In the genomic region with DNA sequence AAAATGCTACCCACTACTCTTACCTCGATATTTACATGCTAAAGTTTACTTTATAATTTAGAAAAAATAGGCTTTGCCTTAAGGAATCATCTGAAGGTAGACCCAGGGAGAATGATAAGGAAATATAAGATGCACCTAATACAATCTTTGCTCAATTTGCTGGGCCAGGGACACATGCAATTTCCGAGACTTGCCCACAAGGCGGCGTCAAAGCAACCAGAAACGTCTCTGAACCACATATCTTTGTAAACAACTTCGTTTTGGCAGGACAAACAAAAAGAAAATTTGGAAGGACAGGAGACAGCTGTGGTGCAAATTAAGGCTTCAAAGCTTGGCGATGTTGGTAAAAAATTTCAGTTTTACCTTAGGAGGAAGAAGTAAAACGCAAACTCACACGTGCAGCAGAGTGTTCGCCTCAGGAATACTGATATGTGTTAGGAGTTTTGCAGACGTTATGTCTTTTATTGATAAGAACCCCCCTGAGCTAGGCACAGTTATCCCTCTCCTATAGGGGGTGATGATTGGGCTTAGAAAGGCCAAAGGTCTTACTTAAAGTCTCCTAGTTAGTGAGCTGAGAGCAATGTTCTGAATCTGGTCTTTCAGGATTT, we compare ENCODE assay signal across 8 cellular contexts.
DNase-seq lines count a peak whose midpoint lies in the region; ATAC-seq and TF ChIP-seq lines count a peak whose summit lies in the region.

No MANE protein-coding gene starts in this region.

- peak; percentile 14 for DNase-seq in NK-92 treated with Interleukin-12 subunit alpha and Interleukin-12 subunit beta, amount 100 ng/mL, for 24 hours (lab: John Stamatoyannopoulos, UW)
- DNase-seq in NK-92 (lab: John Stamatoyannopoulos, UW; ENCODE audit: unreplicated experiment) (no peak), Peyer's patch (peak; percentile 35 to 82 (median 61)), pons (ENCODE audit: low spot score) (peak; percentile 85)
- peak; percentile 45 for DNase-seq in activated effector memory CD4-positive, alpha-beta T cell treated with Interleukin-2 at 50 U/mL for 16 hours

- H3K27me3 ChIP-seq in Peyer's patch (no peaks in the 10 kb centered on the region), gastroesophageal sphincter (no peaks in the 10 kb centered on the region)

- no peaks in the 10 kb centered on the region for H3K9me3 ChIP-seq in Peyer's patch
- H3K9me3 ChIP-seq in gastroesophageal sphincter, result no peaks in the 10 kb centered on the region

- no peak overlapping the region for H3K27ac ChIP-seq in Peyer's patch
- H3K27ac ChIP-seq in gastroesophageal sphincter, result no peak overlapping the region

- TF ChIP-seq POLR2A in Peyer's patch (IDR thresholded peaks at IDR 0.05) (no peak), gastroesophageal sphincter (IDR thresholded peaks at IDR 0.05) (no peak)

- ATAC-seq in gastroesophageal sphincter, result no peak
- no peak for ATAC-seq in GM21390 (IDR thresholded peaks at IDR 0.05; ENCODE audit: unreplicated experiment)
- no peak for ATAC-seq in GM19455 (IDR thresholded peaks at IDR 0.05; ENCODE audit: unreplicated experiment)

- H3K4me1 ChIP-seq in Peyer's patch, result no peaks in the 10 kb centered on the region
- peaks cover 0 to 4% (median 0%) of the 10 kb centered on the region in 3 donors for H3K4me1 ChIP-seq in gastroesophageal sphincter

- WGBS in gastroesophageal sphincter (ENCODE audit: low coverage in 1 of 2), 2 donors, result 19 to 25% methylated on average over 11 of the region's 11 CpGs

- TF ChIP-seq EP300 in gastroesophageal sphincter (IDR thresholded peaks at IDR 0.05), result no peak

- H3K36me3 ChIP-seq in Peyer's patch (no peaks in the 10 kb centered on the region), gastroesophageal sphincter (no peaks in the 10 kb centered on the region)

- H3K4me3 ChIP-seq in Peyer's patch, result no peak overlapping the region
- H3K4me3 ChIP-seq in gastroesophageal sphincter, result no peak overlapping the region

- TF ChIP-seq CTCF in Peyer's patch (IDR thresholded peaks at IDR 0.05) (peak in 4 of 6 experiments; percentile 48 to 61 (median 59)), gastroesophageal sphincter (IDR thresholded peaks at IDR 0.05) (peak in 3 of 4 experiments; percentile 29 to 51 (median 48))
